ENCODE assay signal across 11 cellular contexts in the genomic region with DNA sequence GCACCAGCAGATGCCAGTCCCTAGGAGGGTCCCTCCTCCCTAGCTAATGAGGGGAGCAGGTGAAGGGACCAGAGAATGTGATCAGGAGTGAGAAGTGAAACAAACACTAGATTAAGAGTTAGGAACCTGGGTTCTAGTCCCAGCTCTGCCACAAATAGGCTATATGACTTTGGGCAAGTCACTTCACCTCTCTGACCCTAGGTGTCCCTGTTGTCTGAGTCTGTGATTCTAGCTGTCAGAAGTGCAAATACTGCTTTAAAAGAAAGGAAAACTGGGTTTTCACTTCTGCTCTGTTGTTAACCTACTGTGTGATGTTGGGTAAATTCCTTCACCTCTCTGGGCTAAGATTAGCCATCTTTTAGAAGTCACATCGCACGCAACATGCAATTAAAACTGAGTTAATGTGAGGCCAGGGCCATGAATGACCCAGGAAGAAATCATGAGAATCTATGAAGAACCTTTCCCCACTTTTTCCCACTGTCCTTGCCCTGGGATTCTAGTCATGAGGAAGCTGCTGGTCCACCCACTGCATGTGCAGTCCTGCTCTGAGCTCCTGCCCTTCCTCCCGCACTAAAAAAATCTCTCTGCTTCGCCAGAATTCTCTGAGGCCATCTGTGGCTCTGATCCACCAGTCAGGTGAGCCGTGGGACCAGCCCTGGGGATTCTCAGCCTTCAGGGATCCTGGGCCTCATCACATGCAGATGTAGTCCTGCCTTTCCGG.
A peak's percentile ranks its signal among the peaks of the same experiment; 100 is the strongest.
DNase-seq lines count a peak whose midpoint lies in the region; ATAC-seq and TF ChIP-seq lines count a peak whose summit lies in the region.
"Had no signal": no experiment of that assay in that cellular context is flagged by ENCODE, and none has a peak within 500 bp of the region (broad histone marks: within the 10 kb centered on the region; RNA-seq: fewer than 3 reads in every experiment).

No MANE protein-coding gene starts in this region.

- CTCF ChIA-PET in activated CD8-positive, alpha-beta T cell treated with anti-CD3 and anti-CD28 coated beads for 36 hours (lab: Charles Lee) = interaction anchor here (0.6 to 8.4 kb wide), 24 partner anchors 9 to 635 kb away, joined by 3 to 117 read pairs (median 4); no protein-coding TSS in a partner anchor

- no peak overlapping the region for H2AK5ac ChIP-seq in H9 (ENCODE audit: insufficient read length, low read length)

- no peak overlapping the region for H3K18ac ChIP-seq in H9 (ENCODE audit: insufficient read length, low read depth, low read length)

- H4K5ac ChIP-seq in H9 (ENCODE audit: insufficient read length, low read depth, low read length) = no peak overlapping the region

- no peak overlapping the region for H3K9ac ChIP-seq in H9 (ENCODE audit: extremely low read depth, insufficient read length, low read length)

- H4K91ac ChIP-seq in H9 (ENCODE audit: insufficient read length, low read depth, low read length) = no peak overlapping the region

- no peaks in the 10 kb centered on the region for H3K23me2 ChIP-seq in H9 (ENCODE audit: insufficient read length, low read depth, low read length, poor library complexity, severe bottlenecking)

- H3K4me1 ChIP-seq in H9 (ENCODE audit: insufficient read depth, low read length) (no peaks in the 10 kb centered on the region), adrenal gland (replicated peaks in 1 of 2) (no peaks in the 10 kb centered on the region)
- H3K4me1 ChIP-seq: pancreas, testis had no signal

- no CpG with 5 or more reads among the region's 6 CpGs for whole genome bisulfite sequencing in H9 (ENCODE audit: extremely low coverage, insufficient read length, low lambda C conversion rate)
- 79 to 91% (median 86%) methylated on average over 5 to 6 of the region's 6 CpGs for WGBS in adrenal gland, 4 donors

- DNase-seq in CD1c-positive myeloid dendritic cell (ENCODE audit: extremely low spot score) (peak; percentile 32), H9 (no peak), kidney tubule cell (ENCODE audit: low spot score) (peak; percentile 20), adrenal gland (no peak), NCI-H510A (lab: John Stamatoyannopoulos, UW) (no peak), NCI-H2196 treated with DMSO at 0.1 percent for 48 hours (lab: John Stamatoyannopoulos, UW; ENCODE audit: unreplicated experiment) (no peak)
- DNase-seq in activated CD8-positive, alpha-beta T cell treated with anti-CD3 and anti-CD28 coated beads for 36 hours = peak; percentile 51

- intact Hi-C loops in activated CD8-positive, alpha-beta T cell treated with anti-CD3 and anti-CD28 coated beads for 36 hours (cut with micrococcal nuclease) = loop anchor here (2.0 kb wide), 1 partner anchor 186 kb away; no protein-coding TSS in a partner anchor
- intact Hi-C loops in adrenal gland (cut with DNase I) = no loop called here

- no peak overlapping the region for H4K8ac ChIP-seq in H9 (replicated peaks; ENCODE audit: insufficient read length, low read depth, low read length)

- no peak overlapping the region for H3K4me2 ChIP-seq in H9 (ENCODE audit: insufficient read depth, insufficient read length, low read length)

- H3K27ac Mint-ChIP-seq in H9 = no peak overlapping the region
- H3K27ac Mint-ChIP-seq in activated CD8-positive, alpha-beta T cell treated with anti-CD3 and anti-CD28 coated beads for 36 hours = no peak overlapping the region
- H3K27ac Mint-ChIP-seq: T-helper 1 cell treated with Interleukin-12 subunit alpha and Interleukin-12 subunit beta and Interleukin-4 antibody, amounts not matched to agents 30 μg/mL and 1 μg/mL, for 36 hours had no signal

- H4K20me1 ChIP-seq in H9 (ENCODE audit: control insufficient read depth, insufficient read depth, insufficient read length) = no peaks in the 10 kb centered on the region

- TF ChIP-seq CTCF in H9 (conservative IDR thresholded peaks at IDR 0.05) (peak; percentile 60), adrenal gland (IDR thresholded peaks at IDR 0.05) (peak in 2 of 6 experiments; percentile 15 to 18)
- TF ChIP-seq CTCF in activated CD8-positive, alpha-beta T cell treated with anti-CD3 and anti-CD28 coated beads for 36 hours (IDR thresholded peaks at IDR 0.05) = peak; percentile 67

- H3K9me3 Mint-ChIP-seq in H9 = no peaks in the 10 kb centered on the region
- H3K9me3 Mint-ChIP-seq in activated CD8-positive, alpha-beta T cell treated with anti-CD3 and anti-CD28 coated beads for 36 hours = no peaks in the 10 kb centered on the region
- H3K9me3 Mint-ChIP-seq: T-helper 1 cell treated with Interleukin-12 subunit alpha and Interleukin-12 subunit beta and Interleukin-4 antibody, amounts not matched to agents 30 μg/mL and 1 μg/mL, for 36 hours had no signal

- H3K27me3 ChIP-seq in H9 (ENCODE audit: insufficient read depth, low read length) = no peaks in the 10 kb centered on the region
- no peaks in the 10 kb centered on the region for H3K27me3 ChIP-seq in adrenal gland
- H3K27me3 ChIP-seq: pancreas, testis had no signal

- H3K4me3 ChIP-seq in adrenal gland = no peak overlapping the region
- H3K4me3 ChIP-seq: pancreas, testis had no signal

- no peak overlapping the region for H2BK5ac ChIP-seq in H9 (ENCODE audit: insufficient read length, low read length)

- H3K4ac ChIP-seq in H9 (ENCODE audit: low read depth, low read length) = no peak overlapping the region

- H3K23ac ChIP-seq in H9 (ENCODE audit: insufficient read length, low read depth, low read length) = no peak overlapping the region

- no peak overlapping the region for H3K14ac ChIP-seq in H9 (ENCODE audit: insufficient read depth, low read length)

- no peak overlapping the region for H3K27ac ChIP-seq in H9 (ENCODE audit: insufficient read length, low read depth, low read length)
- no peak overlapping the region for H3K27ac ChIP-seq in adrenal gland
- H3K27ac ChIP-seq: pancreas, testis had no signal

- no peaks in the 10 kb centered on the region for H3K79me1 ChIP-seq in H9 (ENCODE audit: insufficient read depth, low read depth, low read length, poor library complexity, severe bottlenecking)

- H3K4me3 Mint-ChIP-seq in H9 = no peak overlapping the region
- H3K4me3 Mint-ChIP-seq in activated CD8-positive, alpha-beta T cell treated with anti-CD3 and anti-CD28 coated beads for 36 hours = no peak overlapping the region
- H3K4me3 Mint-ChIP-seq: T-helper 1 cell treated with Interleukin-12 subunit alpha and Interleukin-12 subunit beta and Interleukin-4 antibody, amounts not matched to agents 30 μg/mL and 1 μg/mL, for 36 hours had no signal

- no peak overlapping the region for H2AFZ ChIP-seq in H9 (ENCODE audit: low read length)

- no peak overlapping the region for H2BK20ac ChIP-seq in H9 (ENCODE audit: low read depth, low read length, poor library complexity, severe bottlenecking)

- no peaks in the 10 kb centered on the region; the same call in none of the 2 replicates for H3K27me3 Mint-ChIP-seq in H9 (ENCODE audit: low read depth)
- no peaks in the 10 kb centered on the region for H3K27me3 Mint-ChIP-seq in activated CD8-positive, alpha-beta T cell treated with anti-CD3 and anti-CD28 coated beads for 36 hours

- ATAC-seq in activated CD8-positive, alpha-beta T cell treated with anti-CD3 and anti-CD28 coated beads for 36 hours = peak; percentile 74
- no peak for ATAC-seq in GM21367 (IDR thresholded peaks at IDR 0.05; ENCODE audit: unreplicated experiment)

- H3K36me3 ChIP-seq in adrenal gland (replicated peaks in 1 of 2) = no peaks in the 10 kb centered on the region
- H3K36me3 ChIP-seq: pancreas had no signal

- H2BK12ac ChIP-seq in H9 (ENCODE audit: insufficient read length, low read depth, low read length) = no peak overlapping the region

- TF ChIP-seq POLR2A in adrenal gland (IDR thresholded peaks at IDR 0.05) = no peak

- no peaks in the 10 kb centered on the region for H3K36me3 Mint-ChIP-seq in H9 (ENCODE audit: insufficient read depth in 1 of 3, low read depth in 3 of 3)
- H3K36me3 Mint-ChIP-seq in activated CD8-positive, alpha-beta T cell treated with anti-CD3 and anti-CD28 coated beads for 36 hours (ENCODE audit: low read depth) = no peaks in the 10 kb centered on the region

- POLR2A ChIA-PET in activated CD8-positive, alpha-beta T cell treated with anti-CD3 and anti-CD28 coated beads for 36 hours (lab: Charles Lee) = interaction anchor here (0.6 kb wide), 1 partner anchor 898 kb away, joined by 6 read pairs; no protein-coding TSS in a partner anchor

- no peak overlapping the region for H3T11ph ChIP-seq in H9 (ENCODE audit: low read length)

- no peak overlapping the region for H2BK120ac ChIP-seq in H9 (ENCODE audit: low read depth, low read length, poor library complexity, severe bottlenecking)

- peaks cover 4 to 13% of the 10 kb centered on the region in 2 experiments for H3K4me1 Mint-ChIP-seq in H9
- H3K4me1 Mint-ChIP-seq in activated CD8-positive, alpha-beta T cell treated with anti-CD3 and anti-CD28 coated beads for 36 hours (ENCODE audit: low read depth) = no peaks in the 10 kb centered on the region

- H2BK15ac ChIP-seq in H9 (ENCODE audit: low read depth, low read length) = no peak overlapping the region

- no peak overlapping the region for H3K56ac ChIP-seq in H9 (ENCODE audit: insufficient read length, low read depth, low read length)

- H3K9me3 ChIP-seq in H9 (ENCODE audit: control insufficient read depth, low read depth, low read length) (no peaks in the 10 kb centered on the region), adrenal gland (replicated peaks in 1 of 3) (no peaks in the 10 kb centered on the region)
- H3K9me3 ChIP-seq: pancreas, testis had no signal

- H3K79me2 ChIP-seq in H9 (ENCODE audit: insufficient read depth, low read length) = no peaks in the 10 kb centered on the region

Comparison
In these comparisons a context has a peak if more than half of its experiments do, and no peak if none do; other contexts are left out.
1. DNase-seq: peak in CD1c-positive myeloid dendritic cell (single experiment), activated CD8-positive, alpha-beta T cell treated with anti-CD3 and anti-CD28 coated beads for 36 hours (single experiment) and kidney tubule cell (single experiment); none in H9 (single experiment), adrenal gland (0 of 7), NCI-H510A (single experiment) and NCI-H2196 treated with DMSO at 0.1 percent for 48 hours (single experiment).